Comparison of ENCODE assay signal across 11 cellular contexts in genomic region chr10:75788394-75789205, GRCh38.
DNase-seq lines count a peak whose midpoint lies in the region; ATAC-seq and TF ChIP-seq lines count a peak whose summit lies in the region.
"Had no signal": no experiment of that assay in that cellular context is flagged by ENCODE, and none has a peak within 500 bp of the region (broad histone marks: within the 10 kb centered on the region; RNA-seq: fewer than 3 reads in every experiment).

No MANE protein-coding gene starts in this region.

- H3K27me3 ChIP-seq in colonic mucosa (no peaks in the 10 kb centered on the region), iPS-20b (ENCODE audit: insufficient read depth, low read length) (no peaks in the 10 kb centered on the region; the same call in 1 of the 2 replicates), gastrocnemius medialis (no peaks in the 10 kb centered on the region)

- no peak for TF ChIP-seq POLR2A in gastrocnemius medialis (IDR thresholded peaks at IDR 0.05)

- no peak for TF ChIP-seq CTCF in colonic mucosa (IDR thresholded peaks at IDR 0.05)
- TF ChIP-seq CTCF in gastrocnemius medialis (IDR thresholded peaks at IDR 0.05 in 4 of 5, conservative IDR thresholded peaks at IDR 0.05 in 1 of 5): no peak

- in situ Hi-C loops in gastrocnemius medialis (cut with MboI; ENCODE audit: low sequenced_read_pairs in 4 of 4): no loop called here

- intact Hi-C loops in colonic mucosa (cut with DNase I): no loop called here
- intact Hi-C loops in gastrocnemius medialis (cut with DNase I; ENCODE audit: low total_unique reads): no loop called here

- no peak overlapping the region for H3K9ac ChIP-seq in colonic mucosa (ENCODE audit: low read depth in 2 of 2, low read length in 2 of 2)
- no peak overlapping the region; the same call in 1 of the 2 replicates for H3K9ac ChIP-seq in iPS-20b (ENCODE audit: low read depth, low read length)

- H3K4me1 ChIP-seq in colonic mucosa (no peaks in the 10 kb centered on the region), iPS-20b (ENCODE audit: insufficient read depth, low read length) (peaks cover 14% of the 10 kb centered on the region), gastrocnemius medialis (no peaks in the 10 kb centered on the region)
- H3K4me1 ChIP-seq: foreskin keratinocyte had no signal

- no peak overlapping the region for H3K4me3 ChIP-seq in colonic mucosa
- peak overlapping the region; percentile 15; the same call in 1 of the 2 replicates for H3K4me3 ChIP-seq in iPS-20b (ENCODE audit: low read length)
- no peak overlapping the region for H3K4me3 ChIP-seq in gastrocnemius medialis

- H3K27ac ChIP-seq in colonic mucosa (no peak overlapping the region), iPS-20b (ENCODE audit: low read length) (no peak overlapping the region), gastrocnemius medialis (no peak overlapping the region)
- H3K27ac ChIP-seq: foreskin keratinocyte had no signal

- DNase-seq in colonic mucosa (peak; percentile 35), gastrocnemius medialis (peak; percentile 14 to 23), NCI-H446 (lab: John Stamatoyannopoulos, UW) (no peak), NCI-H1694 treated with DMSO at 0.1 percent for 48 hours (lab: John Stamatoyannopoulos, UW) (no peak), activated gamma-delta T cell (lab: John Stamatoyannopoulos, UW) (no peak)
- DNase-seq: foreskin keratinocyte, NCI-H524 had no signal

- no peaks in the 10 kb centered on the region for H3K36me3 ChIP-seq in colonic mucosa
- no peaks in the 10 kb centered on the region for H3K36me3 ChIP-seq in iPS-20b (ENCODE audit: insufficient read depth, low read depth, low read length)
- H3K36me3 ChIP-seq in gastrocnemius medialis: no peaks in the 10 kb centered on the region

- H3K9me3 ChIP-seq in colonic mucosa: no peaks in the 10 kb centered on the region
- H3K9me3 ChIP-seq in iPS-20b (ENCODE audit: insufficient read depth, low read depth, low read length): no peaks in the 10 kb centered on the region
- no peaks in the 10 kb centered on the region for H3K9me3 ChIP-seq in gastrocnemius medialis

- ATAC-seq in GM19324 (IDR thresholded peaks at IDR 0.05; ENCODE audit: low FRiP score, unreplicated experiment) (peak; percentile 31), gastrocnemius medialis (peak in 1 of 2 donors; percentile 69), HG03520 (IDR thresholded peaks at IDR 0.05; ENCODE audit: unreplicated experiment) (no peak)
- ATAC-seq: foreskin keratinocyte; stimulated activated memory B cell treated with anti-CD40 and anti-IgM and Interleukin-4, amounts not matched to agents 10 μg/mL and 1 μg/mL and 100 μg/mL, for 72 hours had no signal

Comparison
In these comparisons a context has a peak if more than half of its experiments do, and no peak if none do; other contexts are left out.
1. DNase-seq: peak in colonic mucosa (single experiment) and gastrocnemius medialis (2 of 2); none in NCI-H446 (0 of 2), NCI-H1694 treated with DMSO at 0.1 percent for 48 hours (single experiment) and activated gamma-delta T cell (single experiment).